Comparison of ENCODE assay signal across 8 cellular contexts in the genomic region with DNA sequence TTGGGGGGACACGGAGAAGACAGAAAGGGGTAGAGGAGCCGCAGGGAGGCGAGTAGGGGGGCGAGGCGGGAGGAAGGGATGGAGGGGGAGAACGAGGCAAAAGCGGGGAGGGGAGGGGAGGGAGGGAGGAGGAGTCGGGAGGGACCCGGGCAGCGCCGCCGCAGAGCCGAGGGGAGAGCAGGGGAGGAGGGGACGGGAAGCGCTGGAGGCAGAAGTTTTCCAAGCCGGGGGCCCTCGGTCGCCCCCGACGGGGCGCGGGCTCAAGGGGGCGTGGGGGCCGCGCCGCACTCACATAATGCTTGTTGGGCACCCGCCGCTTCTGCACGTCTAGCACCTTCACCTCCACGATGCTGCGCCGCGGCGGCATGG. TPM values are rescaled to one million over a fixed set of nuclear protein-coding genes. Genes with fewer than 3 reads are reported as not detected.
DNase-seq lines count a peak whose midpoint lies in the region; ATAC-seq and TF ChIP-seq lines count a peak whose summit lies in the region.

No MANE protein-coding gene starts in this region.

- H3K4me3 Mint-ChIP-seq in WTC11 (peak overlapping the region; percentile 90), glutamatergic neuron (ENCODE audit: unreplicated experiment) (peak overlapping the region; percentile 95), osteocyte (ENCODE audit: unreplicated experiment) (peak overlapping the region; percentile 83)

- H3K4me1 Mint-ChIP-seq in WTC11 (peaks cover 54% of the 10 kb centered on the region), glutamatergic neuron (ENCODE audit: low read depth, unreplicated experiment) (peaks cover 48% of the 10 kb centered on the region), osteocyte (ENCODE audit: unreplicated experiment) (peaks cover 54% of the 10 kb centered on the region)

- TF ChIP-seq CTCF in AG04449 (IDR thresholded peaks at IDR 0.05; ENCODE audit: insufficient read depth, low read length, missing control alignments): no peak
- TF ChIP-seq CTCF in WTC11 (IDR thresholded peaks at IDR 0.05): no peak
- no peak for TF ChIP-seq CTCF in glutamatergic neuron (IDR thresholded peaks at IDR 0.05; ENCODE audit: partially characterized antibody, unreplicated experiment)
- TF ChIP-seq CTCF in osteocyte (IDR thresholded peaks at IDR 0.05): no peak

- CTCF ChIA-PET in AG04449 (lab: Yijun Ruan, JAX): interaction anchor here (1.1 to 6.1 kb wide), 5 partner anchors 7 to 28 kb away, joined by 4 to 112 read pairs (median 16); no protein-coding TSS in a partner anchor
- CTCF ChIA-PET in WTC11 (lab: Charles Lee): interaction anchor here (1.4 to 5.5 kb wide), 4 partner anchors 7 to 244 kb away, joined by 7 to 97 read pairs (median 42); no protein-coding TSS in a partner anchor

- no peak for DNase-seq in AG04449 (ENCODE audit: low read depth, low spot score)
- DNase-seq in WTC11 (ENCODE audit: low spot score): peak; percentile 70
- peak; percentile 72 for DNase-seq in glutamatergic neuron
- no peak for DNase-seq in osteocyte (ENCODE audit: extremely low spot score, unreplicated experiment)
- no peak for DNase-seq in NCI-H1436 treated with DMSO at 0.1 percent for 48 hours (lab: John Stamatoyannopoulos, UW)
- DNase-seq in NCI-H2107 treated with DMSO at 0.1 percent for 48 hours (lab: John Stamatoyannopoulos, UW; ENCODE audit: unreplicated experiment): no peak
- DNase-seq in NCI-H1694 treated with DMSO at 0.1 percent for 48 hours (lab: John Stamatoyannopoulos, UW): no peak

- H3K27me3 Mint-ChIP-seq in WTC11 (ENCODE audit: low read depth): peaks cover 11% of the 10 kb centered on the region
- peaks cover 15% of the 10 kb centered on the region for H3K27me3 Mint-ChIP-seq in glutamatergic neuron (ENCODE audit: unreplicated experiment)
- H3K27me3 Mint-ChIP-seq in osteocyte (ENCODE audit: unreplicated experiment): no peaks in the 10 kb centered on the region

- POLR2A ChIA-PET in AG04449 (lab: Yijun Ruan, JAX): interaction anchor here (0.6 to 1.0 kb wide), 2 partner anchors 10 to 115 kb away, joined by 3 to 5 read pairs; no protein-coding TSS in a partner anchor
- POLR2A ChIA-PET in WTC11 (lab: Charles Lee): no interaction called here

- peak; percentile 14 for ATAC-seq in GM21619 (IDR thresholded peaks at IDR 0.05; ENCODE audit: unreplicated experiment)
- peak; percentile 10 for ATAC-seq in WTC11

- H3K27ac Mint-ChIP-seq in WTC11: no peak overlapping the region
- peak overlapping the region; percentile 96 for H3K27ac Mint-ChIP-seq in glutamatergic neuron (ENCODE audit: unreplicated experiment)
- H3K27ac Mint-ChIP-seq in osteocyte (ENCODE audit: unreplicated experiment): peak overlapping the region; percentile 88

- peak overlapping the region; percentile 85 for H3K4me3 ChIP-seq in AG04449 (ENCODE audit: low read depth, low read length)

- H3K9me3 Mint-ChIP-seq in WTC11: no peaks in the 10 kb centered on the region
- peaks cover 13% of the 10 kb centered on the region for H3K9me3 Mint-ChIP-seq in glutamatergic neuron (ENCODE audit: unreplicated experiment)
- no peaks in the 10 kb centered on the region for H3K9me3 Mint-ChIP-seq in osteocyte (ENCODE audit: unreplicated experiment)

- H3K36me3 Mint-ChIP-seq in WTC11: no peaks in the 10 kb centered on the region
- no peaks in the 10 kb centered on the region for H3K36me3 Mint-ChIP-seq in glutamatergic neuron (ENCODE audit: unreplicated experiment)
- peaks cover 12% of the 10 kb centered on the region for H3K36me3 Mint-ChIP-seq in osteocyte (ENCODE audit: unreplicated experiment)

TF ChIP-seq in WTC11, 78 proteins besides CTCF, POLR2A, EP300 and RAD21:
- TF ChIP-seq ETV6 (CRISPR knock-in tag; IDR thresholded peaks at IDR 0.05): 0 out of 2 replicates have a peak, but pooled peaks have one; percentile 21
- no peak for TF ChIP-seq NFE2L1 (CRISPR knock-in tag; IDR thresholded peaks at IDR 0.05)
- TF ChIP-seq, protein P1, sequence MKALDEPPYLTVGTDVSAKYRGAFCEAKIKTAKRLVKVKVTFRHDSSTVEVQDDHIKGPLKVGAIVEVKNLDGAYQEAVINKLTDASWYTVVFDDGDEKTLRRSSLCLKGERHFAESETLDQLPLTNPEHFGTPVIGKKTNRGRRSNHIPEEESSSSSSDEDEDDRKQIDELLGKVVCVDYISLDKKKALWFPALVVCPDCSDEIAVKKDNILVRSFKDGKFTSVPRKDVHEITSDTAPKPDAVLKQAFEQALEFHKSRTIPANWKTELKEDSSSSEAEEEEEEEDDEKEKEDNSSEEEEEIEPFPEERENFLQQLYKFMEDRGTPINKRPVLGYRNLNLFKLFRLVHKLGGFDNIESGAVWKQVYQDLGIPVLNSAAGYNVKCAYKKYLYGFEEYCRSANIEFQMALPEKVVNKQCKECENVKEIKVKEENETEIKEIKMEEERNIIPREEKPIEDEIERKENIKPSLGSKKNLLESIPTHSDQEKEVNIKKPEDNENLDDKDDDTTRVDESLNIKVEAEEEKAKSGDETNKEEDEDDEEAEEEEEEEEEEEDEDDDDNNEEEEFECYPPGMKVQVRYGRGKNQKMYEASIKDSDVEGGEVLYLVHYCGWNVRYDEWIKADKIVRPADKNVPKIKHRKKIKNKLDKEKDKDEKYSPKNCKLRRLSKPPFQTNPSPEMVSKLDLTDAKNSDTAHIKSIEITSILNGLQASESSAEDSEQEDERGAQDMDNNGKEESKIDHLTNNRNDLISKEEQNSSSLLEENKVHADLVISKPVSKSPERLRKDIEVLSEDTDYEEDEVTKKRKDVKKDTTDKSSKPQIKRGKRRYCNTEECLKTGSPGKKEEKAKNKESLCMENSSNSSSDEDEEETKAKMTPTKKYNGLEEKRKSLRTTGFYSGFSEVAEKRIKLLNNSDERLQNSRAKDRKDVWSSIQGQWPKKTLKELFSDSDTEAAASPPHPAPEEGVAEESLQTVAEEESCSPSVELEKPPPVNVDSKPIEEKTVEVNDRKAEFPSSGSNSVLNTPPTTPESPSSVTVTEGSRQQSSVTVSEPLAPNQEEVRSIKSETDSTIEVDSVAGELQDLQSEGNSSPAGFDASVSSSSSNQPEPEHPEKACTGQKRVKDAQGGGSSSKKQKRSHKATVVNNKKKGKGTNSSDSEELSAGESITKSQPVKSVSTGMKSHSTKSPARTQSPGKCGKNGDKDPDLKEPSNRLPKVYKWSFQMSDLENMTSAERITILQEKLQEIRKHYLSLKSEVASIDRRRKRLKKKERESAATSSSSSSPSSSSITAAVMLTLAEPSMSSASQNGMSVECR (CRISPR knock-in tag; IDR thresholded peaks at IDR 0.05; ENCODE audit: borderline replicate concordance): 0 out of 2 replicates have a peak, but pooled peaks have one; percentile 37

RNA-seq across cellular contexts. Expression of a gene that starts 0.4 kb away (rescaled TPM):
- total RNA-seq in WTC11 (2021) (52.2 to 64.1 TPM (median 57.4 TPM) in 3 replicates), glutamatergic neuron (ENCODE audit: unreplicated experiment) (96.8 TPM), osteocyte (114 and 125 TPM in 2 replicates)

Comparison
In these comparisons a context has a peak if more than half of its experiments do, and no peak if none do; other contexts are left out.
1. DNase-seq: peak in WTC11 (single experiment) and glutamatergic neuron (single experiment); none in AG04449 (single experiment), osteocyte (single experiment), NCI-H1436 treated with DMSO at 0.1 percent for 48 hours (single experiment), NCI-H2107 treated with DMSO at 0.1 percent for 48 hours (single experiment) and NCI-H1694 treated with DMSO at 0.1 percent for 48 hours (single experiment).
2. Peak in every context shown above with its lines, with median percentiles within 50 percentile points of each other: H3K4me3 Mint-ChIP-seq.